Comparison of ENCODE assay signal across 12 cellular contexts in the genomic region with DNA sequence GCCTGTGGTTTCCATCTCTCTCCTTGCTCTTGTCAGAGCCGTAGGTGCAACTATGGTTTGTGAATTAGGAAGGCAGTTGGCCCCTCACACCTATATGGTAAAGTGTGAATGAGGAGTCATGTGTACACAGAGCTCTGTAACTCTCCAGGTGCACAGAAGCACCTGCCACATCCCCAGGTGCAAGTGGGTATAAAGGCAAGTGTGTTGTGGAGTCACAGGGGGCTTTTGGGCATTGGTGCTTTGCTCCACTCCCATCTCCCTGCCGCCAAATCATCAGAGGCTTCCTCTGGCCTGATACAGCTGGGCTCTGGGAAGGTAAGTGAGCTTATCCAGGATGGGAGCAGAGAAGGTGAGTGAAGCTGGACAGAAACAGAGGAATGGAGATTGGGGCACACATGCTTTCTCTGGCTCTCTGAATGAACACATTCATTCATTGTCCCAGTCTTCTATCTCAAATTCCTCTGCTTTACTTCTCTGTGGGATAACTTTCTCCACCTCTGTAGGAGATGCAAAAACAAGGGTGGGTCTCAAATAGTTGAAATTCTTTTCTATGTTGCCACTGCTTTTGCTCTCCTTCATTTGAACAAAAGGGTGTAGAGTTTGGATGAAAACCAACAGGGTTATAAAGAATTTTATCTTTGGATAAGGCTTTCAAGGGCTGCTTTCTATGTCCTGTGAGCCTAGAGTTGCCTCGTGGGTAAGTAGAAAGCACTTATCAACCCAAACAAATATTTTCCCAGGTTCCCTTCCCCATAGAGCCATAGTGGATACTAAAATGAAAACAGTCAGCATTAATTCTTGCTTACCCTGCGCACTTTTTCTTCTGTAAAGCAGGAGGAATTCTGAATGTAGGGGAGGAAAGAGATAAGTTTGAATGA. TPM values are rescaled to one million over a fixed set of nuclear protein-coding genes. Genes with fewer than 3 reads are reported as not detected.
DNase-seq lines count a peak whose midpoint lies in the region; ATAC-seq and TF ChIP-seq lines count a peak whose summit lies in the region.
"Had no signal": no experiment of that assay in that cellular context is flagged by ENCODE, and none has a peak within 500 bp of the region (broad histone marks: within the 10 kb centered on the region; RNA-seq: fewer than 3 reads in every experiment).

No MANE protein-coding gene starts in this region.

- H3K27me3 Mint-ChIP-seq in Calu3 (ENCODE audit: unreplicated experiment) (no peaks in the 10 kb centered on the region), nephron (ENCODE audit: low read depth) (no peaks in the 10 kb centered on the region)

- peak overlapping the region; percentile 66 for H3K27ac Mint-ChIP-seq in Calu3 (ENCODE audit: unreplicated experiment)
- peak overlapping the region; percentile 35 to 88 (median 87) for H3K27ac Mint-ChIP-seq in nephron

- ATAC-seq in body of pancreas (peak; percentile 79), GM21367 (IDR thresholded peaks at IDR 0.05; ENCODE audit: unreplicated experiment) (no peak)

- H3K9me3 ChIP-seq in body of pancreas, result no peaks in the 10 kb centered on the region
- H3K9me3 ChIP-seq: tibial artery had no signal

- CTCF ChIA-PET in Calu3 (lab: Charles Lee), result interaction anchor here (0.5 to 4.1 kb wide), 7 partner anchors 10 to 705 kb away, joined by 3 to 25 read pairs (median 4); no protein-coding TSS in a partner anchor

- TF ChIP-seq CTCF in Calu3 (IDR thresholded peaks at IDR 0.05; ENCODE audit: unreplicated experiment), result no peak
- no peak for TF ChIP-seq CTCF in body of pancreas (IDR thresholded peaks at IDR 0.05)
- no peak for TF ChIP-seq CTCF in nephron (IDR thresholded peaks at IDR 0.05; ENCODE audit: unreplicated experiment in 3 of 3)

- DNase-seq in Calu3, result peak; percentile 29
- DNase-seq in NCI-H1105 treated with DMSO at 0.1 percent for 48 hours (lab: John Stamatoyannopoulos, UW), result peak; percentile 46
- no peak for DNase-seq in body of pancreas
- DNase-seq in hypothalamus (lab: John Stamatoyannopoulos, UW), result no peak
- no peak for DNase-seq in NCI-H524 (lab: John Stamatoyannopoulos, UW)
- DNase-seq in T1000 (lab: John Stamatoyannopoulos, UW), result no peak
- DNase-seq: activated CD8-positive, alpha-beta memory T cell treated with anti-CD3 and anti-CD28 coated beads for 24 hours; dermis blood vessel endothelial cell; tibial artery had no signal

- H3K36me3 ChIP-seq in body of pancreas (replicated peaks in 1 of 2; ENCODE audit: insufficient read depth in 1 of 2, low read depth in 2 of 2), result no peaks in the 10 kb centered on the region
- H3K36me3 ChIP-seq: tibial artery had no signal

- H3K4me3 Mint-ChIP-seq in Calu3 (ENCODE audit: low read depth, unreplicated experiment) (no peak overlapping the region), nephron (no peak overlapping the region)

- H3K4me1 Mint-ChIP-seq in Calu3 (ENCODE audit: low read depth, unreplicated experiment), result peaks cover 46% of the 10 kb centered on the region
- peaks cover 30% of the 10 kb centered on the region for H3K4me1 Mint-ChIP-seq in nephron

- H3K4me1 ChIP-seq in body of pancreas, result peaks cover 26% of the 10 kb centered on the region
- H3K4me1 ChIP-seq: tibial artery had no signal

- H3K9me3 Mint-ChIP-seq in Calu3 (ENCODE audit: low read depth, unreplicated experiment), result no peaks in the 10 kb centered on the region
- H3K9me3 Mint-ChIP-seq in nephron, result no peaks in the 10 kb centered on the region

- no peaks in the 10 kb centered on the region for H3K27me3 ChIP-seq in body of pancreas
- H3K27me3 ChIP-seq: tibial artery had no signal

- H3K4me3 ChIP-seq in body of pancreas, result no peak overlapping the region
- H3K4me3 ChIP-seq: tibial artery had no signal

- no TSS peak for BruUV-seq in Calu3 (replicated peaks; lab: Mats Ljungman, UMichigan)

- no peak for TF ChIP-seq POLR2A in body of pancreas (IDR thresholded peaks at IDR 0.05)

- WGBS in body of pancreas, 2 donors, result 41 to 45% methylated on average over 4 of the region's 4 CpGs

- intact Hi-C loops in Calu3 (cut with micrococcal nuclease; ENCODE audit: unreplicated experiment), result no loop called here
- intact Hi-C loops in body of pancreas (cut with DNase I), result no loop called here

- no peaks in the 10 kb centered on the region for H3K36me3 Mint-ChIP-seq in Calu3 (ENCODE audit: insufficient read depth, unreplicated experiment)
- no peaks in the 10 kb centered on the region for H3K36me3 Mint-ChIP-seq in nephron (ENCODE audit: low read depth)

- peak overlapping the region; percentile 21 to 63 (median 48) for H3K27ac ChIP-seq in body of pancreas
- H3K27ac ChIP-seq: KMS-11, tibial artery had no signal

RNA-seq across cellular contexts. Expression of a gene that starts 45.0 kb away (rescaled TPM):
- total RNA-seq in Calu3 (2022) (0.47 and 4.7 TPM in 2 replicates), body of pancreas (1 to 10 TPM; 1.3 to 1.6 TPM)

Comparison
In these comparisons a context has a peak if more than half of its experiments do, and no peak if none do; other contexts are left out.
1. DNase-seq: peak in Calu3 (single experiment) and NCI-H1105 treated with DMSO at 0.1 percent for 48 hours (single experiment); none in body of pancreas (0 of 4), hypothalamus (0 of 51), NCI-H524 (0 of 2) and T1000 (single experiment).